ENCODE assay signal across 8 cellular contexts in the genomic region with DNA sequence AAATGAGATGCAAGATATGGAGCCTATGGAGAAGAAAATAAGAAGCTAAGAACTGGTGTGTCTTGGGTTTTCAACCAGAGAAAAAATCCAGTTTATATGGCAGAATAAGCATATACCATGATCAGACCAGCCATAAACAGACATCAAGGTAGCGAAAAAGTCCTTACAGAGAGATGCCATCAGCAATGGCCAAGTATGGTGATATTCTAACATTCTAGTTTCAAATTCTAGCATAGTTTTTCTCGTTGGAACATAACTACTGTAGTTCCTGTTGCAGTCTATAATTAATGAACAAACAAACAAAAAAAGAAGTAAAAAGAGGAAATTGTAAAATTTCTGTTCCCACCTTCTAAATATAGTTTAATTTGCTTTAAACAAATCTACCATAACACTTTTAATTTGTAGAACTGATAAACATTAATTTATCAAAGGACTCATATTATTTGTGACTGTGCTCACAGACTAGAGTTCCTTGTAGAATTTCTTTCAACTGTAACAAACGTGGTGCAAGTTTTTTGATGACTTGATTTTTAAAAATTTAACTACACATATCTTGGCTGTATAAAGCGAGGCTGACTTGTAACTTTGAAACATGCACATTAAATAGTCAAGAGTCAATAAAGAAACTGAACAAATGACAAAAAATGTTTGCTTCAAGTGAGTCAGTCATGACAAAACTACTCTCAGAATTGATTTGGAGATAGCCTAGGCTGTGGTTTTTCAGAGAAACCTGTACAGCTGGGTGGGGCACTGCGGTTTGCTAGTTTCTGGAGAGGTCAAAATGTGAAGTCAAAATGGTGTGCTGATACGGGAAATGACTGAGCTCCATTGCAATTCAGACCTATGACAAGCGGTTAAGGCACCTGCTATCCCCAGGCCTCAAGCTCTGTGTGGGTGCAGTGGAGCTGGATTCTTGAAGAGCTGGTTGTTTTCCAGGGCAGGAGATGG. TPM values are rescaled to one million over a fixed set of nuclear protein-coding genes. Genes with fewer than 3 reads are reported as not detected.
DNase-seq lines count a peak whose midpoint lies in the region; ATAC-seq lines count a peak whose summit lies in the region.

No MANE protein-coding gene starts in this region.

- no peaks in the 10 kb centered on the region for H3K27me3 Mint-ChIP-seq in activated naive CD8-positive, alpha-beta T cell
- no peaks in the 10 kb centered on the region for H3K27me3 Mint-ChIP-seq in natural killer cell treated with Interleukin-12 subunit alpha and Interleukin-12 subunit beta and Interleukin-15 and Interleukin-18, amount 100 ng/mL, for 72 hours

- no peak overlapping the region for H4K8ac ChIP-seq in neuronal stem cell (ENCODE audit: low read depth, low read length)

- ATAC-seq in GM19324 (IDR thresholded peaks at IDR 0.05; ENCODE audit: low FRiP score, unreplicated experiment) (peak; percentile 87), HG03196 (IDR thresholded peaks at IDR 0.05; ENCODE audit: unreplicated experiment) (peak; percentile 81)
- ATAC-seq in natural killer cell treated with Interleukin-12 subunit alpha and Interleukin-12 subunit beta and Interleukin-15 and Interleukin-18, amount 100 ng/mL, for 72 hours = peak; percentile 95 to 96

- H3K4me1 Mint-ChIP-seq in activated naive CD8-positive, alpha-beta T cell (ENCODE audit: low read depth) = peaks cover 81% of the 10 kb centered on the region
- H3K4me1 Mint-ChIP-seq in natural killer cell treated with Interleukin-12 subunit alpha and Interleukin-12 subunit beta and Interleukin-15 and Interleukin-18, amount 100 ng/mL, for 72 hours (ENCODE audit: low read depth in 2 of 2) = peaks cover 47 to 54% of the 10 kb centered on the region in 2 donors

- no peaks in the 10 kb centered on the region for H3K79me1 ChIP-seq in neuronal stem cell (ENCODE audit: low read depth, low read length)

- no peaks in the 10 kb centered on the region for H3K36me3 Mint-ChIP-seq in activated naive CD8-positive, alpha-beta T cell
- H3K36me3 Mint-ChIP-seq in natural killer cell treated with Interleukin-12 subunit alpha and Interleukin-12 subunit beta and Interleukin-15 and Interleukin-18, amount 100 ng/mL, for 72 hours = no peaks in the 10 kb centered on the region

- no peaks in the 10 kb centered on the region for H3K9me3 Mint-ChIP-seq in activated naive CD8-positive, alpha-beta T cell (ENCODE audit: low read depth)
- H3K9me3 Mint-ChIP-seq in natural killer cell treated with Interleukin-12 subunit alpha and Interleukin-12 subunit beta and Interleukin-15 and Interleukin-18, amount 100 ng/mL, for 72 hours = no peaks in the 10 kb centered on the region

- no peak overlapping the region for H3K23ac ChIP-seq in neuronal stem cell (ENCODE audit: low read depth, low read length, poor library complexity)

- H4K91ac ChIP-seq in neuronal stem cell (ENCODE audit: low read depth, low read length, poor library complexity) = no peak overlapping the region

- no peak overlapping the region for H2BK15ac ChIP-seq in neuronal stem cell (ENCODE audit: low read length)

- no peak overlapping the region for H2BK120ac ChIP-seq in neuronal stem cell (ENCODE audit: low read depth, low read length)

- no peak overlapping the region for H3K18ac ChIP-seq in neuronal stem cell (ENCODE audit: low read length)

- H3K9me3 ChIP-seq in neuronal stem cell (replicated peaks in 1 of 2; ENCODE audit: control insufficient read depth in 2 of 2, insufficient read depth in 1 of 2, low read depth in 1 of 2, low read length in 2 of 2) = no peaks in the 10 kb centered on the region

- WGBS in neuronal stem cell (ENCODE audit: extremely low coverage in 2 of 2, insufficient read length in 2 of 2, insufficient replicate concordance in 1 of 2), 2 donors = no CpG with 5 or more reads among the region's 7 CpGs

- DNase-seq in SW 1271 (lab: John Stamatoyannopoulos, UW) (peak; percentile 94 to 98), neuronal stem cell (ENCODE audit: low spot score) (no peak), kidney glomerular epithelial cell (lab: John Stamatoyannopoulos, UW) (no peak), cerebellum (ENCODE audit: low spot score) (no peak)
- peak; percentile 87 for DNase-seq in natural killer cell treated with Interleukin-12 subunit alpha and Interleukin-12 subunit beta and Interleukin-15 and Interleukin-18, amount 100 ng/mL, for 72 hours (ENCODE audit: low spot score)

- H2BK12ac ChIP-seq in neuronal stem cell (ENCODE audit: low read length) = no peak overlapping the region

- no peaks in the 10 kb centered on the region for H3K4me1 ChIP-seq in neuronal stem cell (ENCODE audit: control insufficient read depth in 2 of 2, insufficient read depth in 1 of 2, low read depth in 1 of 2, low read length in 2 of 2)

- no peak overlapping the region for H3K27ac ChIP-seq in neuronal stem cell (replicated peaks; ENCODE audit: low read length)

- no peak overlapping the region for H2BK5ac ChIP-seq in neuronal stem cell (ENCODE audit: low read length)

- H3K27ac Mint-ChIP-seq in activated naive CD8-positive, alpha-beta T cell = peak overlapping the region; percentile 94
- H3K27ac Mint-ChIP-seq in natural killer cell treated with Interleukin-12 subunit alpha and Interleukin-12 subunit beta and Interleukin-15 and Interleukin-18, amount 100 ng/mL, for 72 hours = peak overlapping the region; percentile 94 to 97

- no peak overlapping the region for H2AK5ac ChIP-seq in neuronal stem cell (ENCODE audit: low read depth, low read length)

- H3K36me3 ChIP-seq in neuronal stem cell (replicated peaks in 1 of 2; ENCODE audit: control insufficient read depth in 2 of 2, insufficient read depth in 2 of 2, low read length in 2 of 2) = no peaks in the 10 kb centered on the region

- no peak overlapping the region for H3K4ac ChIP-seq in neuronal stem cell (ENCODE audit: low read length)

- no peak overlapping the region for H3K4me2 ChIP-seq in neuronal stem cell (ENCODE audit: insufficient read depth, low read length, poor library complexity, severe bottlenecking)

- no peaks in the 10 kb centered on the region for H3K27me3 ChIP-seq in neuronal stem cell (ENCODE audit: control insufficient read depth in 3 of 3, insufficient read depth in 3 of 3, low read depth in 1 of 3, low read length in 3 of 3)

- no peak overlapping the region for H3K4me3 ChIP-seq in neuronal stem cell (ENCODE audit: low read length in 2 of 2)

- peak overlapping the region; percentile 70 for H3K4me3 Mint-ChIP-seq in activated naive CD8-positive, alpha-beta T cell
- H3K4me3 Mint-ChIP-seq in natural killer cell treated with Interleukin-12 subunit alpha and Interleukin-12 subunit beta and Interleukin-15 and Interleukin-18, amount 100 ng/mL, for 72 hours = peak overlapping the region; percentile 68

- H3K9ac ChIP-seq in neuronal stem cell (ENCODE audit: low read depth, low read length, poor library complexity) = no peak overlapping the region

- H3K14ac ChIP-seq in neuronal stem cell (ENCODE audit: low read length) = no peak overlapping the region

- H2AFZ ChIP-seq in neuronal stem cell (ENCODE audit: low read length) = no peak overlapping the region

RNA-seq across cellular contexts. Expression of a gene that starts 10.1 kb away (rescaled TPM):
- under 1 TPM in 1 of 2 donors, not detected in 1; 0.14 TPM for total RNA-seq in natural killer cell treated with Interleukin-12 subunit alpha and Interleukin-12 subunit beta and Interleukin-15 and Interleukin-18, amount 100 ng/mL, for 72 hours
- polyA plus RNA-seq in neuronal stem cell (2013, experiment 1 of 2) = not detected
- polyA plus RNA-seq in neuronal stem cell (2013, experiment 2 of 2) = not detected
- total RNA-seq in cerebellum = 0.64 TPM

Comparison
In these comparisons a context has a peak if more than half of its experiments do, and no peak if none do; other contexts are left out.
1. DNase-seq: peak in SW 1271 (2 of 2) and natural killer cell treated with Interleukin-12 subunit alpha and Interleukin-12 subunit beta and Interleukin-15 and Interleukin-18, amount 100 ng/mL, for 72 hours (single experiment); none in neuronal stem cell (single experiment), kidney glomerular epithelial cell (single experiment) and cerebellum (single experiment).
2. Peak in every context shown above with its lines, with median percentiles within 50 percentile points of each other: ATAC-seq.